In genomic region chr16:87149051-87149450, GRCh38 we compare ENCODE assay signal across 26 cellular contexts.
A peak's percentile ranks its signal among the peaks of the same experiment; 100 is the strongest.
DNase-seq lines count a peak whose midpoint lies in the region; ATAC-seq and TF ChIP-seq lines count a peak whose summit lies in the region.
"Had no signal": no experiment of that assay in that cellular context is flagged by ENCODE, and none has a peak within 500 bp of the region (broad histone marks: within the 10 kb centered on the region; RNA-seq: fewer than 3 reads in every experiment).

No MANE protein-coding gene starts in this region.

- H3K4me1 Mint-ChIP-seq in immature natural killer cell, result no peaks in the 10 kb centered on the region
- H3K4me1 Mint-ChIP-seq: CD4-positive, CD25-positive, alpha-beta regulatory T cell; stimulated activated memory B cell treated with anti-CD40 and anti-IgM and Interleukin-4, amounts not matched to agents 10 μg/mL and 1 μg/mL and 100 μg/mL, for 72 hours; T-helper 17 cell had no signal

- H3K79me2 ChIP-seq in OCI-LY7 (ENCODE audit: insufficient read depth, low read depth, low read length), result no peaks in the 10 kb centered on the region

- H3K4me3 Mint-ChIP-seq in immature natural killer cell, result no peak overlapping the region
- H3K4me3 Mint-ChIP-seq: CD4-positive, CD25-positive, alpha-beta regulatory T cell; stimulated activated memory B cell treated with anti-CD40 and anti-IgM and Interleukin-4, amounts not matched to agents 10 μg/mL and 1 μg/mL and 100 μg/mL, for 72 hours; T-helper 17 cell had no signal

- H3K27ac ChIP-seq in OCI-LY7 (ENCODE audit: low read depth, low read length, poor library complexity, severe bottlenecking), result no peak overlapping the region
- H3K27ac ChIP-seq: heart left ventricle, neutrophil, RWPE1, SK-N-MC, testis, vagina had no signal

- intact Hi-C loops in OCI-LY7 (cut with micrococcal nuclease; ENCODE audit: unreplicated experiment), result no loop called here

- no TSS peak for BruUV-seq in OCI-LY7 (replicated peaks; lab: Mats Ljungman, UMichigan)

- H3K4me1 ChIP-seq in adipocyte (ENCODE audit: control insufficient read depth, insufficient read depth, low read length), result peaks cover 7% of the 10 kb centered on the region
- H3K4me1 ChIP-seq in OCI-LY7 (ENCODE audit: insufficient read depth, low read length, poor library complexity, severe bottlenecking), result no peaks in the 10 kb centered on the region
- H3K4me1 ChIP-seq: heart left ventricle, vagina had no signal

- H3K9ac ChIP-seq in adipocyte (ENCODE audit: low read length), result no peak overlapping the region

- H3K27me3 Mint-ChIP-seq in immature natural killer cell (ENCODE audit: low read depth in 3 of 3), result peaks cover 0 to 5% (median 0%) of the 10 kb centered on the region in 3 donors
- H3K27me3 Mint-ChIP-seq: CD4-positive, CD25-positive, alpha-beta regulatory T cell had no signal

- H3K9me3 Mint-ChIP-seq in immature natural killer cell, result peaks cover 0 to 6% (median 0%) of the 10 kb centered on the region in 6 donors

- H3K36me3 Mint-ChIP-seq in immature natural killer cell, result no peaks in the 10 kb centered on the region
- H3K36me3 Mint-ChIP-seq: CD4-positive, CD25-positive, alpha-beta regulatory T cell; stimulated activated memory B cell treated with anti-CD40 and anti-IgM and Interleukin-4, amounts not matched to agents 10 μg/mL and 1 μg/mL and 100 μg/mL, for 72 hours had no signal

- no peak overlapping the region for H3K4me2 ChIP-seq in OCI-LY7 (ENCODE audit: low read length)
- H3K4me2 ChIP-seq: smooth muscle cell had no signal

- no peak overlapping the region for H2AFZ ChIP-seq in OCI-LY7 (ENCODE audit: low read length)

- CTCF ChIA-PET in OCI-LY7 (lab: Charles Lee; ENCODE audit: unreplicated experiment), result no interaction called here

- DNase-seq in HCEC 1CT, result peak; percentile 59
- peak; percentile 52 for DNase-seq in adipocyte (ENCODE audit: low read depth)
- peak; percentile 68 for DNase-seq in fibroblast of mammary gland (ENCODE audit: low read depth)
- DNase-seq in stromal cell of bone marrow (ENCODE audit: low read depth), result peak; percentile 28
- no peak for DNase-seq in immature natural killer cell
- DNase-seq in OCI-LY7 (ENCODE audit: low spot score), result no peak
- DNase-seq: activated CD8-positive, alpha-beta memory T cell treated with anti-CD3 and anti-CD28 coated beads for 24 hours; activated T-cell treated with anti-CD3 and anti-CD28 coated beads, Interleukin-2, amount 50 U/mL, for 1 hour; caudate nucleus; CD4-positive, CD25-positive, alpha-beta regulatory T cell; dermis blood vessel endothelial cell; heart left ventricle; KG1; left colon; mesenchymal stem cell; NCI-H1930; NCI-H526 treated with DMSO at 0.1 percent for 48 hours; T-helper 17 cell; testis had no signal

- no peak for ATAC-seq in GM19395 (IDR thresholded peaks at IDR 0.05; ENCODE audit: unreplicated experiment)
- ATAC-seq: heart left ventricle; left colon; stimulated activated memory B cell treated with anti-CD40 and anti-IgM and Interleukin-4, amounts not matched to agents 10 μg/mL and 1 μg/mL and 100 μg/mL, for 72 hours; T-helper 17 cell had no signal

- H3K36me3 ChIP-seq in adipocyte (ENCODE audit: control insufficient read depth, insufficient read depth, low read length, severe bottlenecking), result no peaks in the 10 kb centered on the region
- H3K36me3 ChIP-seq in OCI-LY7 (ENCODE audit: insufficient read depth, low read length), result no peaks in the 10 kb centered on the region
- H3K36me3 ChIP-seq: heart left ventricle, neutrophil, vagina had no signal

- peaks cover 14% of the 10 kb centered on the region for H3K27me3 ChIP-seq in adipocyte (replicated peaks; ENCODE audit: control insufficient read depth, insufficient read depth, low read length)
- H3K27me3 ChIP-seq: neutrophil, testis, vagina had no signal

- TF ChIP-seq CTCF in fibroblast of mammary gland (conservative IDR thresholded peaks at IDR 0.05; ENCODE audit: control insufficient read depth, insufficient read depth, low read depth, low read length) (no peak), OCI-LY7 (conservative IDR thresholded peaks at IDR 0.05; ENCODE audit: low read length) (no peak)

- H3K27ac Mint-ChIP-seq in immature natural killer cell, result no peak overlapping the region
- H3K27ac Mint-ChIP-seq: CD4-positive, CD25-positive, alpha-beta regulatory T cell; stimulated activated memory B cell treated with anti-CD40 and anti-IgM and Interleukin-4, amounts not matched to agents 10 μg/mL and 1 μg/mL and 100 μg/mL, for 72 hours; T-helper 17 cell had no signal

- H3K4me3 ChIP-seq in adipocyte (ENCODE audit: low read length), result no peak overlapping the region
- no peak overlapping the region for H3K4me3 ChIP-seq in fibroblast of mammary gland (ENCODE audit: control insufficient read depth, low read depth, low read length)
- no peak overlapping the region for H3K4me3 ChIP-seq in OCI-LY7 (ENCODE audit: low read depth, low read length, poor library complexity, severe bottlenecking)
- H3K4me3 ChIP-seq: heart left ventricle, SK-N-MC, smooth muscle cell, testis, vagina had no signal

- H3K9me2 ChIP-seq in OCI-LY7 (ENCODE audit: insufficient read depth, low read length), result no peaks in the 10 kb centered on the region

- POLR2A ChIA-PET in OCI-LY7 (lab: Charles Lee), result no interaction called here

- H3K9me3 ChIP-seq in adipocyte (ENCODE audit: control insufficient read depth, low read length), result peaks cover 3% of the 10 kb centered on the region
- H3K9me3 ChIP-seq in OCI-LY7 (ENCODE audit: low read length), result no peaks in the 10 kb centered on the region
- H3K9me3 ChIP-seq: neutrophil, testis, vagina had no signal

- H4K20me1 ChIP-seq in OCI-LY7 (ENCODE audit: insufficient read depth, low read length), result no peaks in the 10 kb centered on the region

Comparison
In these comparisons a context has a peak if more than half of its experiments do, and no peak if none do; other contexts are left out.
1. DNase-seq: peak in HCEC 1CT (single experiment), adipocyte (single experiment), fibroblast of mammary gland (single experiment) and stromal cell of bone marrow (single experiment); none in immature natural killer cell (0 of 3) and OCI-LY7 (single experiment).